8 cellular contexts compared by ENCODE assay signal in the genomic region with DNA sequence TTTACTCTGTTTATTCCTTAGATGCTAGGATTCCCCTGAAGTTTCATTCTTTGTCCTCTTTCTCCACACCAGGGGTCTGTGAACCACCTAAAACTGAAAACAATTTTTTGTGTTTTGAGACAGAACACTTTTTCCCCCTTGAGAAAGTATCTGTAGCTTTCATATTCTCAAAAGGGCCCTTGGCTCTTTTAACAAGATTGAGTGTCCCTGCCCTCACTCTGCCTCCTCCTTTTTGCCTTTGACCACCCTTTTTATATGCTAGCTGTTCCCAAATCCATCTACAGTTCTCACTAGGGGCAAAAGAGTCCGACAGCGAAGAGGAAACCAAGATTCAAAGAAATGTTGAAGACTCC. TPM values are rescaled to one million over a fixed set of nuclear protein-coding genes. Genes with fewer than 3 reads are reported as not detected.
DNase-seq lines count a peak whose midpoint lies in the region; ATAC-seq and TF ChIP-seq lines count a peak whose summit lies in the region.

No MANE protein-coding gene starts in this region.

- H3K79me2 ChIP-seq in PC-3 (ENCODE audit: low read length) = peaks cover 39% of the 10 kb centered on the region

- CTCF ChIA-PET in CD8-positive, alpha-beta memory T cell (lab: Charles Lee) = interaction anchor here (1.0 kb wide), 1 partner anchor 19 kb away, joined by 3 read pairs; no protein-coding TSS in a partner anchor
- CTCF ChIA-PET in PC-3 (lab: Charles Lee) = no interaction called here

- peak overlapping the region; percentile 87 for H3K4me3 ChIP-seq in CD8-positive, alpha-beta memory T cell (ENCODE audit: low read length)
- H3K4me3 ChIP-seq in PC-3 (ENCODE audit: low read length) = peak overlapping the region; percentile 76
- H3K4me3 ChIP-seq in epithelial cell of esophagus (ENCODE audit: low read length) = peak overlapping the region; percentile 55
- H3K4me3 ChIP-seq in ovary = peak overlapping the region; percentile 68

- no peaks in the 10 kb centered on the region for H3K36me3 ChIP-seq in CD8-positive, alpha-beta memory T cell (ENCODE audit: insufficient read depth, low read length)
- H3K36me3 ChIP-seq in PC-3 (ENCODE audit: low read depth, low read length) = peaks cover 15% of the 10 kb centered on the region
- no peaks in the 10 kb centered on the region for H3K36me3 ChIP-seq in ovary

- H3K27ac Mint-ChIP-seq in CD8-positive, alpha-beta memory T cell = peak overlapping the region; percentile 15 to 95 (median 88)

- no peaks in the 10 kb centered on the region for H4K20me1 ChIP-seq in PC-3 (ENCODE audit: low read length)

- peak overlapping the region; percentile 91 for H3K4me2 ChIP-seq in PC-3 (ENCODE audit: low read length)

- peak overlapping the region; percentile 94 for H2AFZ ChIP-seq in PC-3 (ENCODE audit: low read length)

- no peaks in the 10 kb centered on the region for H3K9me3 ChIP-seq in CD8-positive, alpha-beta memory T cell (ENCODE audit: low read length)
- H3K9me3 ChIP-seq in PC-3 (ENCODE audit: low read length) = no peaks in the 10 kb centered on the region
- H3K9me3 ChIP-seq in ovary = no peaks in the 10 kb centered on the region

- TSS peak; percentile 97 for BruUV-seq in PC-3 (replicated peaks; lab: Mats Ljungman, UMichigan)

- TF ChIP-seq CTCF in PC-3 (conservative IDR thresholded peaks at IDR 0.05; ENCODE audit: low read depth, low read length) (no peak), epithelial cell of esophagus (IDR thresholded peaks at IDR 0.05; ENCODE audit: insufficient read depth, low read depth, low read length, missing control alignments) (no peak), ovary (IDR thresholded peaks at IDR 0.05) (no peak)

- peaks cover 0 to 1% of the 10 kb centered on the region in 2 donors for H3K27me3 Mint-ChIP-seq in CD8-positive, alpha-beta memory T cell

- H3K4me1 Mint-ChIP-seq in CD8-positive, alpha-beta memory T cell = peaks cover 33 to 38% (median 38%) of the 10 kb centered on the region in 3 donors

- POLR2A ChIA-PET in CD8-positive, alpha-beta memory T cell (lab: Charles Lee) = no interaction called here
- POLR2A ChIA-PET in PC-3 (lab: Charles Lee; ENCODE audit: unreplicated experiment) = interaction anchor here (0.6 to 1.2 kb wide), 3 partner anchors 11 to 126 kb away, joined by 3 to 9 read pairs (median 6); no protein-coding TSS in a partner anchor

- peak overlapping the region; percentile 86 to 96 (median 92) for H3K4me3 Mint-ChIP-seq in CD8-positive, alpha-beta memory T cell

- H3K36me3 Mint-ChIP-seq in CD8-positive, alpha-beta memory T cell = peaks cover 3 to 10% (median 7%) of the 10 kb centered on the region in 3 donors

- H3K9me2 ChIP-seq in PC-3 (replicated peaks; ENCODE audit: low read length) = no peaks in the 10 kb centered on the region

- ATAC-seq in PC-3 = no peak
- no peak for ATAC-seq in GM21390 (IDR thresholded peaks at IDR 0.05; ENCODE audit: unreplicated experiment)
- no peak for ATAC-seq in GM19328 (IDR thresholded peaks at IDR 0.05; ENCODE audit: unreplicated experiment)
- ATAC-seq in HG03520 (IDR thresholded peaks at IDR 0.05; ENCODE audit: unreplicated experiment) = no peak

- no peak for TF ChIP-seq EP300 in ovary (IDR thresholded peaks at IDR 0.05)

- WGBS in ovary, 3 donors = 5 to 14% (median 8%) methylated on average over 2 of the region's 2 CpGs

- no peak for DNase-seq in CD8-positive, alpha-beta memory T cell
- DNase-seq in PC-3 = no peak
- DNase-seq in epithelial cell of esophagus (ENCODE audit: low read depth) = no peak
- no peak for DNase-seq in ovary
- no peak for DNase-seq in NK-92 (lab: John Stamatoyannopoulos, UW; ENCODE audit: unreplicated experiment)

- H3K27me3 ChIP-seq in CD8-positive, alpha-beta memory T cell (ENCODE audit: insufficient read depth, low read length, poor library complexity, severe bottlenecking) = no peaks in the 10 kb centered on the region
- no peaks in the 10 kb centered on the region for H3K27me3 ChIP-seq in PC-3 (ENCODE audit: low read length)
- H3K27me3 ChIP-seq in ovary = no peaks in the 10 kb centered on the region

- H3K9me3 Mint-ChIP-seq in CD8-positive, alpha-beta memory T cell = no peaks in the 10 kb centered on the region

- H3K27ac ChIP-seq in CD8-positive, alpha-beta memory T cell (ENCODE audit: low read depth, low read length) = peak overlapping the region; percentile 46
- H3K27ac ChIP-seq in PC-3 (ENCODE audit: low read length) (peak overlapping the region; percentile 35), ovary (peak overlapping the region in 1 of 2 donors; percentile 79)

- H3F3A ChIP-seq in PC-3 (ENCODE audit: low read length, unreplicated experiment) = no peaks in the 10 kb centered on the region

- intact Hi-C loops in PC-3 (cut with micrococcal nuclease) = loop anchor here (1.0 to 2.0 kb wide), 5 partner anchors 71 to 247 kb away; a partner anchor contains a TSS
- intact Hi-C loops in ovary (cut with DNase I) = loop anchor here in 2 of 4 donors (5.0 to 10.0 kb wide), 2 partner anchors 200 to 237 kb away; a partner anchor contains a TSS

- H3K9ac ChIP-seq in PC-3 (ENCODE audit: low read length) = peak overlapping the region; percentile 66

- TF ChIP-seq POLR2A in ovary (IDR thresholded peaks at IDR 0.05) = no peak

- H3K4me1 ChIP-seq in CD8-positive, alpha-beta memory T cell (ENCODE audit: insufficient read depth, low read length) = peaks cover 18% of the 10 kb centered on the region
- H3K4me1 ChIP-seq in PC-3 (ENCODE audit: insufficient read depth, low read length) (peaks cover 38% of the 10 kb centered on the region), ovary (ENCODE audit: insufficient read depth) (peaks cover 6% of the 10 kb centered on the region)

RNA-seq across cellular contexts. Expression of a gene that starts 0.9 kb away (rescaled TPM):
- total RNA-seq in CD8-positive, alpha-beta memory T cell = 10 to 100 TPM; 22.7 to 23.1 TPM
- polyA plus RNA-seq in CD8-positive, alpha-beta memory T cell = 12.5 TPM
- total RNA-seq in PC-3 (2014; rRNA removed) = 25.7 and 35.1 TPM in 2 replicates
- 100 to 1,000 TPM in 6 of 7 donors, 10 to 100 TPM in 1; 56.3 to 185 (median 138) TPM for total RNA-seq in ovary
- polyA plus RNA-seq in ovary = 10 to 100 TPM; 63.8 to 68.6 TPM
